ENCODE assay signal across 1 cellular context in the genomic region with DNA sequence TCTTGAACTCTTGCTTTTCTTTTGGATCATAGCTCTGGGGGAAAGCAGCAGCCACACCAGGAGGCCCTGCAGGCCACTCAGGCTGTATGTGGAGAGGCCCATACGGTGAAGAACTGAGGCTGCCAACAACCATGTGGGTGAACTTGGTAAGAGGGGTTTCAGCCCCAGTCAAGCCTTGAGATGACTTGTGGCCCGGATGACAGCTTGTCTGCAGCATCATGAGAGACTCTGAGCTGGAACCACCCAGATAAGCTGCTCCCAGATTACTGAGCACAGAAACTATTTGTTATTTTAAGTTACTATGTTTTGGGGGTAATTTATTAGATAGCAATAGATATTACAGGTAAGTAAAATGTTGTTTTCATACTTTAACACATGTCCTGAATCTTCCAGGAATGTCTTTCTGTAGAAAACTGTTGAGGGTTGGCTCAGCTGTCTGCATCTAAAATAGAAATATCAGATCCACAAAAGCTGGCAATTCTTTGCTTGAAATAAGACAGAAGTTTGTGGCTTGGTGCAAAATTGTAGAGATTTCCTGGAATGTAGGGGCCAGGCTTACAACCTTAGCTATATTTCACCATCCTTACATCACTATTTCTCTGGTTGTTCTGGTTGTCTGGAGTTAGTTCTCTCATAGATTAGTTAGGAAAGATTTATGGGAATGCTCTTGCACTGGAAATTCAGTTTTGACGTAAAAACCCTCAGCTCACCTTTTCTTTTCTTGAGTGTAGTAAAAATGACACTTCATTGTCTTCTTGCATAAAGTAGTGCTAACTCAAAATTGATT.
TF ChIP-seq lines count a peak whose summit lies in the region.

No MANE protein-coding gene starts in this region.

TF ChIP-seq in WTC11, 78 proteins besides CTCF, POLR2A, EP300 and RAD21:
- TF ChIP-seq ZNF512 (CRISPR knock-in tag; IDR thresholded peaks at IDR 0.05; ENCODE audit: borderline replicate concordance) (no peak), ZNF138 (CRISPR knock-in tag; conservative IDR thresholded peaks at IDR 0.05) (no peak), TP53 (CRISPR knock-in tag; IDR thresholded peaks at IDR 0.05) (no peak), JAZF1 (CRISPR knock-in tag; IDR thresholded peaks at IDR 0.05) (no peak), RELA (CRISPR knock-in tag; IDR thresholded peaks at IDR 0.05; ENCODE audit: borderline replicate concordance) (no peak), NR3C1 (CRISPR knock-in tag; conservative IDR thresholded peaks at IDR 0.05; ENCODE audit: low read depth) (no peak), MAX (CRISPR knock-in tag; IDR thresholded peaks at IDR 0.05) (no peak), FOXP1 (CRISPR knock-in tag; IDR thresholded peaks at IDR 0.05; ENCODE audit: borderline replicate concordance) (no peak), ERG (CRISPR knock-in tag; IDR thresholded peaks at IDR 0.05) (no peak), ATF6 (CRISPR knock-in tag; IDR thresholded peaks at IDR 0.05) (no peak), TEAD4 (CRISPR knock-in tag; IDR thresholded peaks at IDR 0.05) (no peak)
- TF ChIP-seq, protein P1, sequence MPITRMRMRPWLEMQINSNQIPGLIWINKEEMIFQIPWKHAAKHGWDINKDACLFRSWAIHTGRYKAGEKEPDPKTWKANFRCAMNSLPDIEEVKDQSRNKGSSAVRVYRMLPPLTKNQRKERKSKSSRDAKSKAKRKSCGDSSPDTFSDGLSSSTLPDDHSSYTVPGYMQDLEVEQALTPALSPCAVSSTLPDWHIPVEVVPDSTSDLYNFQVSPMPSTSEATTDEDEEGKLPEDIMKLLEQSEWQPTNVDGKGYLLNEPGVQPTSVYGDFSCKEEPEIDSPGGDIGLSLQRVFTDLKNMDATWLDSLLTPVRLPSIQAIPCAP (CRISPR knock-in tag; IDR thresholded peaks at IDR 0.05) = no peak
- TF ChIP-seq, protein P2, sequence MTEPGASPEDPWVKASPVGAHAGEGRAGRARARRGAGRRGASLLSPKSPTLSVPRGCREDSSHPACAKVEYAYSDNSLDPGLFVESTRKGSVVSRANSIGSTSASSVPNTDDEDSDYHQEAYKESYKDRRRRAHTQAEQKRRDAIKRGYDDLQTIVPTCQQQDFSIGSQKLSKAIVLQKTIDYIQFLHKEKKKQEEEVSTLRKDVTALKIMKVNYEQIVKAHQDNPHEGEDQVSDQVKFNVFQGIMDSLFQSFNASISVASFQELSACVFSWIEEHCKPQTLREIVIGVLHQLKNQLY (CRISPR knock-in tag; IDR thresholded peaks at IDR 0.05) = no peak
